In the genomic region with DNA sequence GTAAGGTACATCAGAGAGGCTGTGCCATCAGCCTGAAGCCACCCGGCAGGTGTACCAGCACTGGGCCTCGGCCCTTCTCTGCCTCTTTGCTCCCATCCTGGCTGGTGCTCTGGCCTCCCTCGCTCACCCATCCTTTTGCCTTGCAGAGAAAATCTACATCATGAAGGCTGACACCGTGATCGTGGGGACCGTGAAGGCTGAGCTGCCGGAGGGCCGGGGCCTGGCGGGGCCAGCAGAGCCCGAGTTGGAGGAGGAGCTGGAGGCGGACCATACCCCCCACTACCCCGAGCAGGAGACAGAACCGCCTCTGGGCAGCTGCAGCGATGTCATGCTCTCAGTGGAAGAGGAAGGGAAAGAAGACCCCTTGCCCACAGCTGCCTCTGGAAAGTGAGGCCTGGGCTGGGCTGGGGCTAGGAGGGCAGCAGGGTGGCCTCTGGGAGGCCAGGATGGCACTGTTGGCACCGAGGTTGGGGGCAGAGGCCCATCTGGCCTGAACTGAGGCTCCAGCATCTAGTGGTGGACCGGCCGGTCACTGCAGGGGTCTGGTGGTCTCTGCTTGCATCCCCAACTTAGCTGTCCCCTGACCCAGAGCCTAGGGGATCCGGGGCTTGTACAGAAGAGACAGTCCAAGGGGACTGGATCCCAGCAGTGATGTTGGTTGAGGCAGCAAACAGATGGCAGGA, we compare ENCODE assay signal across 21 cellular contexts. TPM values are rescaled to one million over a fixed set of nuclear protein-coding genes. Genes with fewer than 3 reads are reported as not detected.
DNase-seq lines count a peak whose midpoint lies in the region; ATAC-seq and TF ChIP-seq lines count a peak whose summit lies in the region.
"Had no signal": no experiment of that assay in that cellular context is flagged by ENCODE, and none has a peak within 500 bp of the region (broad histone marks: within the 10 kb centered on the region; RNA-seq: fewer than 3 reads in every experiment).

No MANE protein-coding gene starts in this region.

- no peaks in the 10 kb centered on the region for H3K27me3 Mint-ChIP-seq in activated CD4-positive, alpha-beta memory T cell treated with anti-CD3 and anti-CD28 coated beads, Interleukin-2, amount 10 ng/mL, durations not matched to agents 7 days and 5 days
- H3K27me3 Mint-ChIP-seq in activated CD4-positive, alpha-beta memory T cell treated with anti-CD3 and anti-CD28 coated beads for 36 hours: no peaks in the 10 kb centered on the region
- no peaks in the 10 kb centered on the region for H3K27me3 Mint-ChIP-seq in stimulated activated memory B cell treated with anti-CD40 and anti-IgM and Interleukin-4, amounts not matched to agents 10 μg/mL and 1 μg/mL and 100 μg/mL, for 72 hours
- H3K27me3 Mint-ChIP-seq: activated naive CD8-positive, alpha-beta T cell treated with anti-CD3 and anti-CD28 coated beads, Interleukin-2, amount 50 U/mL, for 24 hours had no signal

- TF ChIP-seq CTCF in RWPE1 (conservative IDR thresholded peaks at IDR 0.05; ENCODE audit: low read depth) (no peak), left lung (IDR thresholded peaks at IDR 0.05) (no peak)

- H3K4me3 Mint-ChIP-seq in activated CD4-positive, alpha-beta memory T cell treated with anti-CD3 and anti-CD28 coated beads, Interleukin-2, amount 10 ng/mL, durations not matched to agents 7 days and 5 days: no peak overlapping the region
- no peak overlapping the region for H3K4me3 Mint-ChIP-seq in activated CD4-positive, alpha-beta memory T cell treated with anti-CD3 and anti-CD28 coated beads for 36 hours
- no peak overlapping the region for H3K4me3 Mint-ChIP-seq in stimulated activated memory B cell treated with anti-CD40 and anti-IgM and Interleukin-4, amounts not matched to agents 10 μg/mL and 1 μg/mL and 100 μg/mL, for 72 hours
- H3K4me3 Mint-ChIP-seq: activated naive CD8-positive, alpha-beta T cell treated with anti-CD3 and anti-CD28 coated beads, Interleukin-2, amount 50 U/mL, for 24 hours had no signal

- H3K4me1 Mint-ChIP-seq in activated CD4-positive, alpha-beta memory T cell treated with anti-CD3 and anti-CD28 coated beads, Interleukin-2, amount 10 ng/mL, durations not matched to agents 7 days and 5 days: peaks cover 43% of the 10 kb centered on the region
- peaks cover 40% of the 10 kb centered on the region for H3K4me1 Mint-ChIP-seq in activated CD4-positive, alpha-beta memory T cell treated with anti-CD3 and anti-CD28 coated beads for 36 hours (ENCODE audit: low read depth)
- H3K4me1 Mint-ChIP-seq in stimulated activated memory B cell treated with anti-CD40 and anti-IgM and Interleukin-4, amounts not matched to agents 10 μg/mL and 1 μg/mL and 100 μg/mL, for 72 hours: peaks cover 90% of the 10 kb centered on the region

- H3K9me3 Mint-ChIP-seq in activated CD4-positive, alpha-beta memory T cell treated with anti-CD3 and anti-CD28 coated beads, Interleukin-2, amount 10 ng/mL, durations not matched to agents 7 days and 5 days: no peaks in the 10 kb centered on the region
- no peaks in the 10 kb centered on the region for H3K9me3 Mint-ChIP-seq in activated CD4-positive, alpha-beta memory T cell treated with anti-CD3 and anti-CD28 coated beads for 36 hours
- no peaks in the 10 kb centered on the region for H3K9me3 Mint-ChIP-seq in stimulated activated memory B cell treated with anti-CD40 and anti-IgM and Interleukin-4, amounts not matched to agents 10 μg/mL and 1 μg/mL and 100 μg/mL, for 72 hours
- H3K9me3 Mint-ChIP-seq: activated naive CD8-positive, alpha-beta T cell treated with anti-CD3 and anti-CD28 coated beads, Interleukin-2, amount 50 U/mL, for 24 hours had no signal

- no peak for ATAC-seq in left lung
- no peak for ATAC-seq in stimulated activated memory B cell treated with anti-CD40 and anti-IgM and Interleukin-4, amounts not matched to agents 10 μg/mL and 1 μg/mL and 100 μg/mL, for 72 hours
- no peak for ATAC-seq in GM21390 (IDR thresholded peaks at IDR 0.05; ENCODE audit: unreplicated experiment)
- ATAC-seq in GM21619 (IDR thresholded peaks at IDR 0.05; ENCODE audit: unreplicated experiment): no peak
- no peak for ATAC-seq in HG02870 (IDR thresholded peaks at IDR 0.05; ENCODE audit: unreplicated experiment)
- ATAC-seq: activated naive CD8-positive, alpha-beta T cell treated with anti-CD3 and anti-CD28 coated beads, Interleukin-2, amount 50 U/mL, for 24 hours; left lobe of liver had no signal

- H3K4me3 ChIP-seq in left lung: no peak overlapping the region
- H3K4me3 ChIP-seq: smooth muscle cell had no signal

- DNase-seq in activated CD4-positive, alpha-beta memory T cell treated with anti-CD3 and anti-CD28 coated beads, Interleukin-2, amount 10 ng/mL, durations not matched to agents 7 days and 5 days: no peak
- no peak for DNase-seq in activated CD4-positive, alpha-beta memory T cell treated with anti-CD3 and anti-CD28 coated beads for 36 hours
- DNase-seq in RWPE1 (ENCODE audit: low spot score) (no peak), left lung (no peak)
- DNase-seq: activated naive CD8-positive, alpha-beta T cell treated with anti-CD3 and anti-CD28 coated beads, Interleukin-2, amount 50 U/mL, for 24 hours; brain microvascular endothelial cell; DMS53; NCI-H1092; NCI-H2081; NCI-H446 treated with DMSO at 0.1 percent for 48 hours; stimulated activated CD4-positive, alpha-beta T cell treated with anti-CD3 and anti-CD28 coated beads, Interleukin-4, amount 100 ng/mL, for 4 hours; SW 1271; WERI-Rb-1 had no signal

- intact Hi-C loops in activated CD4-positive, alpha-beta memory T cell treated with anti-CD3 and anti-CD28 coated beads for 36 hours (cut with micrococcal nuclease): no loop called here
- intact Hi-C loops in left lung (cut with DNase I): no loop called here

- no peaks in the 10 kb centered on the region for H3K9me3 ChIP-seq in left lung

- CTCF ChIA-PET in activated CD4-positive, alpha-beta memory T cell treated with anti-CD3 and anti-CD28 coated beads, Interleukin-2, amount 10 ng/mL, durations not matched to agents 7 days and 5 days (lab: Charles Lee): no interaction called here
- CTCF ChIA-PET in activated CD4-positive, alpha-beta memory T cell treated with anti-CD3 and anti-CD28 coated beads for 36 hours (lab: Charles Lee): interaction anchor here (0.6 kb wide), 1 partner anchor 483 kb away, joined by 3 read pairs; no protein-coding TSS in a partner anchor
- CTCF ChIA-PET in RWPE1 (lab: Yijun Ruan, JAX): interaction anchor here (0.7 kb wide), 1 partner anchor 15 kb away, joined by 3 read pairs; no protein-coding TSS in a partner anchor

- peaks cover 35% of the 10 kb centered on the region for H3K36me3 Mint-ChIP-seq in activated CD4-positive, alpha-beta memory T cell treated with anti-CD3 and anti-CD28 coated beads, Interleukin-2, amount 10 ng/mL, durations not matched to agents 7 days and 5 days (ENCODE audit: low read depth)
- H3K36me3 Mint-ChIP-seq in activated CD4-positive, alpha-beta memory T cell treated with anti-CD3 and anti-CD28 coated beads for 36 hours: peaks cover 11% of the 10 kb centered on the region
- H3K36me3 Mint-ChIP-seq in stimulated activated memory B cell treated with anti-CD40 and anti-IgM and Interleukin-4, amounts not matched to agents 10 μg/mL and 1 μg/mL and 100 μg/mL, for 72 hours: peaks cover 5% of the 10 kb centered on the region

- peak overlapping the region; percentile 95 for H3K27ac ChIP-seq in RWPE1
- peak overlapping the region; percentile 72 to 98 for H3K27ac ChIP-seq in left lung
- H3K27ac ChIP-seq: brain microvascular endothelial cell, WERI-Rb-1 had no signal

- no peaks in the 10 kb centered on the region for H3K36me3 ChIP-seq in left lung
- H3K36me3 ChIP-seq: brain microvascular endothelial cell, WERI-Rb-1 had no signal

- peak overlapping the region; percentile 49 for H3K27ac Mint-ChIP-seq in activated CD4-positive, alpha-beta memory T cell treated with anti-CD3 and anti-CD28 coated beads, Interleukin-2, amount 10 ng/mL, durations not matched to agents 7 days and 5 days
- no peak overlapping the region for H3K27ac Mint-ChIP-seq in activated CD4-positive, alpha-beta memory T cell treated with anti-CD3 and anti-CD28 coated beads for 36 hours
- H3K27ac Mint-ChIP-seq in stimulated activated memory B cell treated with anti-CD40 and anti-IgM and Interleukin-4, amounts not matched to agents 10 μg/mL and 1 μg/mL and 100 μg/mL, for 72 hours: peak overlapping the region; percentile 82
- H3K27ac Mint-ChIP-seq: activated naive CD8-positive, alpha-beta T cell treated with anti-CD3 and anti-CD28 coated beads, Interleukin-2, amount 50 U/mL, for 24 hours had no signal

- POLR2A ChIA-PET in activated CD4-positive, alpha-beta memory T cell treated with anti-CD3 and anti-CD28 coated beads, Interleukin-2, amount 10 ng/mL, durations not matched to agents 7 days and 5 days (lab: Charles Lee): interaction anchor here (1.2 to 32.1 kb wide), 6 partner anchors 9 to 234 kb away, joined by 5 to 918 read pairs (median 6); a partner anchor contains a TSS
- POLR2A ChIA-PET in activated CD4-positive, alpha-beta memory T cell treated with anti-CD3 and anti-CD28 coated beads for 36 hours (lab: Charles Lee): interaction anchor here (1.0 to 1.7 kb wide), 2 partner anchors 9 to 35 kb away, joined by 3 to 7 read pairs; no protein-coding TSS in a partner anchor
- POLR2A ChIA-PET in RWPE1 (lab: Yijun Ruan, JAX; ENCODE audit: low non-redundant PET): no interaction called here

- peaks cover 11 to 88% of the 10 kb centered on the region in 2 donors for H3K4me1 ChIP-seq in left lung

- H3K27me3 ChIP-seq in left lung: no peaks in the 10 kb centered on the region
- H3K27me3 ChIP-seq: brain microvascular endothelial cell had no signal

RNA-seq across cellular contexts. Expression of a gene that starts 24.5 kb away (rescaled TPM):
- total RNA-seq in activated CD4-positive, alpha-beta memory T cell treated with anti-CD3 and anti-CD28 coated beads, Interleukin-2, amount 10 ng/mL, durations not matched to agents 7 days and 5 days: 100 to 1,000 TPM; 434 to 447 TPM
- total RNA-seq in activated CD4-positive, alpha-beta memory T cell treated with anti-CD3 and anti-CD28 coated beads for 36 hours: 100 to 1,000 TPM; 201 to 211 TPM
- total RNA-seq in left lung: 100 to 1,000 TPM in 1 of 2 donors, 10 to 100 TPM in 1; 33.0 to 109 TPM
- total RNA-seq: A172, RPMI7951 had no signal
